In the genomic region with DNA sequence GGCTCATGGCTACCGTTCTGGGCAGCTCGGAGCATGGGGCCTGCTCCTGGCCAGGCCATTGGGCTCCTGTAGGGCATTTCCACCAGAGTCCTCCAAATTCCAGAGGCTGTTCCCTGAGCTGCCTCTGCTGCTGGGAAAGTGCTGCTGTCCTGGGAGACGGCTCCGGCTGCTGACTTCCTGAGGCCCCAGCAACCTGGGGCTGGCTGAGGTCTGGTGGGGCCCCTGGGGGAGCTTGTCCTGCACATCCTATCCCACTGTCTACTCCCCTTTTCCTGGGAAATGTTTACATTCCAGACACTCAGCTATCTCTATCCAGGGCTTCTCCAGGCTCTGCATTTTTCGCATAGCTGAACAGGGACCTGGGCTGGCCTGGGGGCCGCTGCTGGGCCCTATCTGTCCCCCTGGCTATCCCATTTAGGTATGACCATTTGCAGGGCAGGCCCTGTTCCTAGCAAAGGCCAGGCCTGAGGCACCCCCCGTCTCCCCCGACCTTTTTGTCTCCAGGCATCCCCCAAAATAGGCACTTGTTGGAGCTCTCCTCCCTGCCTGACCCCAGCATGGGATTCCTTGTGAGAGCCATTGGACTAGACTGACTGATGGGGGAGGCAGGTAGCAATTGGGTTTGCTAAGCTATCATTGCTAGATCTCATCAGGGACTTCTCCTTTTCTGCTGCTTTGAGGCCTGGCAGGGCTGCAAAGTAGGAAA, we compare ENCODE assay signal across 1 cellular context.
TF ChIP-seq lines count a peak whose summit lies in the region.

No MANE protein-coding gene starts in this region.

TF ChIP-seq in HepG2, 621 proteins besides CTCF, POLR2A, EP300 and RAD21 (continued from another document and continues in another):
- TF ChIP-seq, protein P1, sequence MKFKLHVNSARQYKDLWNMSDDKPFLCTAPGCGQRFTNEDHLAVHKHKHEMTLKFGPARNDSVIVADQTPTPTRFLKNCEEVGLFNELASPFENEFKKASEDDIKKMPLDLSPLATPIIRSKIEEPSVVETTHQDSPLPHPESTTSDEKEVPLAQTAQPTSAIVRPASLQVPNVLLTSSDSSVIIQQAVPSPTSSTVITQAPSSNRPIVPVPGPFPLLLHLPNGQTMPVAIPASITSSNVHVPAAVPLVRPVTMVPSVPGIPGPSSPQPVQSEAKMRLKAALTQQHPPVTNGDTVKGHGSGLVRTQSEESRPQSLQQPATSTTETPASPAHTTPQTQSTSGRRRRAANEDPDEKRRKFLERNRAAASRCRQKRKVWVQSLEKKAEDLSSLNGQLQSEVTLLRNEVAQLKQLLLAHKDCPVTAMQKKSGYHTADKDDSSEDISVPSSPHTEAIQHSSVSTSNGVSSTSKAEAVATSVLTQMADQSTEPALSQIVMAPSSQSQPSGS (CRISPR knock-in tag; IDR thresholded peaks at IDR 0.05), result peak; percentile 52; the same call in 1 of the 2 replicates
- TF ChIP-seq BCL6 (CRISPR knock-in tag; IDR thresholded peaks at IDR 0.05), result peak; percentile 97
- TF ChIP-seq, protein P2, sequence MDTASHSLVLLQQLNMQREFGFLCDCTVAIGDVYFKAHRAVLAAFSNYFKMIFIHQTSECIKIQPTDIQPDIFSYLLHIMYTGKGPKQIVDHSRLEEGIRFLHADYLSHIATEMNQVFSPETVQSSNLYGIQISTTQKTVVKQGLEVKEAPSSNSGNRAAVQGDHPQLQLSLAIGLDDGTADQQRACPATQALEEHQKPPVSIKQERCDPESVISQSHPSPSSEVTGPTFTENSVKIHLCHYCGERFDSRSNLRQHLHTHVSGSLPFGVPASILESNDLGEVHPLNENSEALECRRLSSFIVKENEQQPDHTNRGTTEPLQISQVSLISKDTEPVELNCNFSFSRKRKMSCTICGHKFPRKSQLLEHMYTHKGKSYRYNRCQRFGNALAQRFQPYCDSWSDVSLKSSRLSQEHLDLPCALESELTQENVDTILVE (CRISPR knock-in tag; IDR thresholded peaks at IDR 0.05), result no peak; the same call in 1 of the 2 replicates
- TF ChIP-seq, protein P3, sequence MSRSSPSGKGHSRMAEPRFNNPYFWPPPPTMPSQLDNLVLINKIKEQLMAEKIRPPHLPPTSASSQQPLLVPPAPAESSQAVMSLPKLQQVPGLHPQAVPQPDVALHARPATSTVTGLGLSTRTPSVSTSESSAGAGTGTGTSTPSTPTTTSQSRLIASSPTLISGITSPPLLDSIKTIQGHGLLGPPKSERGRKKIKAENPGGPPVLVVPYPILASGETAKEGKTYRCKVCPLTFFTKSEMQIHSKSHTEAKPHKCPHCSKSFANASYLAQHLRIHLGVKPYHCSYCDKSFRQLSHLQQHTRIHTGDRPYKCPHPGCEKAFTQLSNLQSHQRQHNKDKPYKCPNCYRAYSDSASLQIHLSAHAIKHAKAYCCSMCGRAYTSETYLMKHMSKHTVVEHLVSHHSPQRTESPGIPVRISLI (CRISPR knock-in tag; IDR thresholded peaks at IDR 0.05; ENCODE audit: borderline replicate concordance), result no peak
- no peak for TF ChIP-seq ZNF3 (CRISPR knock-in tag; IDR thresholded peaks at IDR 0.05)
- TF ChIP-seq, protein P4, sequence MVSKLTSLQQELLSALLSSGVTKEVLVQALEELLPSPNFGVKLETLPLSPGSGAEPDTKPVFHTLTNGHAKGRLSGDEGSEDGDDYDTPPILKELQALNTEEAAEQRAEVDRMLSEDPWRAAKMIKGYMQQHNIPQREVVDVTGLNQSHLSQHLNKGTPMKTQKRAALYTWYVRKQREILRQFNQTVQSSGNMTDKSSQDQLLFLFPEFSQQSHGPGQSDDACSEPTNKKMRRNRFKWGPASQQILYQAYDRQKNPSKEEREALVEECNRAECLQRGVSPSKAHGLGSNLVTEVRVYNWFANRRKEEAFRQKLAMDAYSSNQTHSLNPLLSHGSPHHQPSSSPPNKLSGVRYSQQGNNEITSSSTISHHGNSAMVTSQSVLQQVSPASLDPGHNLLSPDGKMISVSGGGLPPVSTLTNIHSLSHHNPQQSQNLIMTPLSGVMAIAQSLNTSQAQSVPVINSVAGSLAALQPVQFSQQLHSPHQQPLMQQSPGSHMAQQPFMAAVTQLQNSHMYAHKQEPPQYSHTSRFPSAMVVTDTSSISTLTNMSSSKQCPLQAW (CRISPR knock-in tag; IDR thresholded peaks at IDR 0.05), result peak; percentile 29; the same call in 1 of the 2 replicates
- TF ChIP-seq NFATC3 (CRISPR knock-in tag; IDR thresholded peaks at IDR 0.05), result no peak
- TF ChIP-seq, protein P5, sequence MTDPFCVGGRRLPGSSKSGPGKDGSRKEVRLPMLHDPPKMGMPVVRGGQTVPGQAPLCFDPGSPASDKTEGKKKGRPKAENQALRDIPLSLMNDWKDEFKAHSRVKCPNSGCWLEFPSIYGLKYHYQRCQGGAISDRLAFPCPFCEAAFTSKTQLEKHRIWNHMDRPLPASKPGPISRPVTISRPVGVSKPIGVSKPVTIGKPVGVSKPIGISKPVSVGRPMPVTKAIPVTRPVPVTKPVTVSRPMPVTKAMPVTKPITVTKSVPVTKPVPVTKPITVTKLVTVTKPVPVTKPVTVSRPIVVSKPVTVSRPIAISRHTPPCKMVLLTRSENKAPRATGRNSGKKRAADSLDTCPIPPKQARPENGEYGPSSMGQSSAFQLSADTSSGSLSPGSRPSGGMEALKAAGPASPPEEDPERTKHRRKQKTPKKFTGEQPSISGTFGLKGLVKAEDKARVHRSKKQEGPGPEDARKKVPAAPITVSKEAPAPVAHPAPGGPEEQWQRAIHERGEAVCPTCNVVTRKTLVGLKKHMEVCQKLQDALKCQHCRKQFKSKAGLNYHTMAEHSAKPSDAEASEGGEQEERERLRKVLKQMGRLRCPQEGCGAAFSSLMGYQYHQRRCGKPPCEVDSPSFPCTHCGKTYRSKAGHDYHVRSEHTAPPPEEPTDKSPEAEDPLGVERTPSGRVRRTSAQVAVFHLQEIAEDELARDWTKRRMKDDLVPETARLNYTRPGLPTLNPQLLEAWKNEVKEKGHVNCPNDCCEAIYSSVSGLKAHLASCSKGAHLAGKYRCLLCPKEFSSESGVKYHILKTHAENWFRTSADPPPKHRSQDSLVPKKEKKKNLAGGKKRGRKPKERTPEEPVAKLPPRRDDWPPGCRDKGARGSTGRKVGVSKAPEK (CRISPR knock-in tag; IDR thresholded peaks at IDR 0.05; ENCODE audit: borderline replicate concordance), result no peak
- no peak for TF ChIP-seq ZNF230 (CRISPR knock-in tag; IDR thresholded peaks at IDR 0.05)
- TF ChIP-seq ZNF326 (CRISPR knock-in tag; IDR thresholded peaks at IDR 0.05; ENCODE audit: borderline replicate concordance), result no peak
- no peak for TF ChIP-seq SCMH1 (CRISPR knock-in tag; IDR thresholded peaks at IDR 0.05; ENCODE audit: borderline replicate concordance)
- TF ChIP-seq ZNF557 (CRISPR knock-in tag; IDR thresholded peaks at IDR 0.05), result no peak
- peak in 1 of 2 experiments; percentile 40; a peak in 2 of 4 replicates for TF ChIP-seq KLF16 (CRISPR knock-in tag; IDR thresholded peaks at IDR 0.05)
- TF ChIP-seq, protein P6, sequence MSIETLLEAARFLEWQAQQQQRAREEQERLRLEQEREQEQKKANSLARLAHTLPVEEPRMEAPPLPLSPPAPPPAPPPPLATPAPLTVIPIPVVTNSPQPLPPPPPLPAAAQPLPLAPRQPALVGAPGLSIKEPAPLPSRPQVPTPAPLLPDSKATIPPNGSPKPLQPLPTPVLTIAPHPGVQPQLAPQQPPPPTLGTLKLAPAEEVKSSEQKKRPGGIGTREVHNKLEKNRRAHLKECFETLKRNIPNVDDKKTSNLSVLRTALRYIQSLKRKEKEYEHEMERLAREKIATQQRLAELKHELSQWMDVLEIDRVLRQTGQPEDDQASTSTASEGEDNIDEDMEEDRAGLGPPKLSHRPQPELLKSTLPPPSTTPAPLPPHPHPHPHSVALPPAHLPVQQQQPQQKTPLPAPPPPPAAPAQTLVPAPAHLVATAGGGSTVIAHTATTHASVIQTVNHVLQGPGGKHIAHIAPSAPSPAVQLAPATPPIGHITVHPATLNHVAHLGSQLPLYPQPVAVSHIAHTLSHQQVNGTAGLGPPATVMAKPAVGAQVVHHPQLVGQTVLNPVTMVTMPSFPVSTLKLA (IDR thresholded peaks at IDR 0.05), result no peak
- TF ChIP-seq ZNF329 (CRISPR knock-in tag; IDR thresholded peaks at IDR 0.05; ENCODE audit: low read depth), result no peak
- TF ChIP-seq DMAP1 (CRISPR knock-in tag; IDR thresholded peaks at IDR 0.05), result peak; percentile 38; the same call in 1 of the 2 replicates
- no peak for TF ChIP-seq FOSL1 (CRISPR knock-in tag; IDR thresholded peaks at IDR 0.05; ENCODE audit: borderline replicate concordance)
- TF ChIP-seq ZNF547 (CRISPR knock-in tag; IDR thresholded peaks at IDR 0.05), result no peak
- no peak for TF ChIP-seq REXO4 (CRISPR knock-in tag; IDR thresholded peaks at IDR 0.05; ENCODE audit: borderline replicate concordance)
- no peak for TF ChIP-seq ZNF674 (CRISPR knock-in tag; IDR thresholded peaks at IDR 0.05; ENCODE audit: low read depth)
- TF ChIP-seq SRSF1 (optimal IDR thresholded peaks at IDR 0.05; ENCODE audit: low read depth, low read length), result no peak
- TF ChIP-seq ZNF253 (CRISPR knock-in tag; IDR thresholded peaks at IDR 0.05; ENCODE audit: borderline replicate concordance), result no peak
- TF ChIP-seq SMARCE1 (IDR thresholded peaks at IDR 0.05; ENCODE audit: borderline replicate concordance), result no peak
- peak; percentile 75; the same call in 1 of the 2 replicates for TF ChIP-seq MED1 (CRISPR knock-in tag; IDR thresholded peaks at IDR 0.05)
- peak; percentile 89 for TF ChIP-seq RXRA (CRISPR knock-in tag; IDR thresholded peaks at IDR 0.05)
- no peak for TF ChIP-seq CBX2 (IDR thresholded peaks at IDR 0.05; ENCODE audit: low read depth, low read length)
- no peak for TF ChIP-seq CBX2 (CRISPR knock-in tag; IDR thresholded peaks at IDR 0.05; ENCODE audit: low read depth)
- TF ChIP-seq ZNF143 (CRISPR knock-in tag; IDR thresholded peaks at IDR 0.05), result no peak
- TF ChIP-seq, protein P7, sequence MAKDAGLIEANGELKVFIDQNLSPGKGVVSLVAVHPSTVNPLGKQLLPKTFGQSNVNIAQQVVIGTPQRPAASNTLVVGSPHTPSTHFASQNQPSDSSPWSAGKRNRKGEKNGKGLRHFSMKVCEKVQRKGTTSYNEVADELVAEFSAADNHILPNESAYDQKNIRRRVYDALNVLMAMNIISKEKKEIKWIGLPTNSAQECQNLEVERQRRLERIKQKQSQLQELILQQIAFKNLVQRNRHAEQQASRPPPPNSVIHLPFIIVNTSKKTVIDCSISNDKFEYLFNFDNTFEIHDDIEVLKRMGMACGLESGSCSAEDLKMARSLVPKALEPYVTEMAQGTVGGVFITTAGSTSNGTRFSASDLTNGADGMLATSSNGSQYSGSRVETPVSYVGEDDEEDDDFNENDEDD (CRISPR knock-in tag; IDR thresholded peaks at IDR 0.05; ENCODE audit: borderline replicate concordance), result no peak
- TF ChIP-seq, protein P8, sequence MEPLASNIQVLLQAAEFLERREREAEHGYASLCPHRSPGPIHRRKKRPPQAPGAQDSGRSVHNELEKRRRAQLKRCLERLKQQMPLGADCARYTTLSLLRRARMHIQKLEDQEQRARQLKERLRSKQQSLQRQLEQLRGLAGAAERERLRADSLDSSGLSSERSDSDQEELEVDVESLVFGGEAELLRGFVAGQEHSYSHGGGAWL (CRISPR knock-in tag; IDR thresholded peaks at IDR 0.05), result 0 out of 2 replicates have a peak, but pooled peaks have one; percentile 51
- TF ChIP-seq, protein P9, sequence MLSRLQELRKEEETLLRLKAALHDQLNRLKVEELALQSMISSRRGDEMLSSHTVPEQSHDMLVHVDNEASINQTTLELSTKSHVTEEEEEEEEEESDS (CRISPR knock-in tag; IDR thresholded peaks at IDR 0.05; ENCODE audit: borderline replicate concordance), result no peak
- TF ChIP-seq NONO (IDR thresholded peaks at IDR 0.05), result no peak
- TF ChIP-seq NONO (CRISPR knock-in tag; conservative IDR thresholded peaks at IDR 0.05), result no peak
- no peak for TF ChIP-seq ELF4 (CRISPR knock-in tag; IDR thresholded peaks at IDR 0.05; ENCODE audit: borderline replicate concordance)
- TF ChIP-seq, protein P10, sequence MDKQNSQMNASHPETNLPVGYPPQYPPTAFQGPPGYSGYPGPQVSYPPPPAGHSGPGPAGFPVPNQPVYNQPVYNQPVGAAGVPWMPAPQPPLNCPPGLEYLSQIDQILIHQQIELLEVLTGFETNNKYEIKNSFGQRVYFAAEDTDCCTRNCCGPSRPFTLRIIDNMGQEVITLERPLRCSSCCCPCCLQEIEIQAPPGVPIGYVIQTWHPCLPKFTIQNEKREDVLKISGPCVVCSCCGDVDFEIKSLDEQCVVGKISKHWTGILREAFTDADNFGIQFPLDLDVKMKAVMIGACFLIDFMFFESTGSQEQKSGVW (CRISPR knock-in tag; IDR thresholded peaks at IDR 0.05; ENCODE audit: borderline replicate concordance), result no peak
- no peak for TF ChIP-seq GABPA (IDR thresholded peaks at IDR 0.05; ENCODE audit: low read depth, low read length)
- peak; percentile 4; the same call in 1 of the 2 replicates for TF ChIP-seq GABPA (CRISPR knock-in tag; IDR thresholded peaks at IDR 0.05; ENCODE audit: low read depth)
- no peak for TF ChIP-seq ZNF678 (CRISPR knock-in tag; IDR thresholded peaks at IDR 0.05)
- TF ChIP-seq KLF15 (CRISPR knock-in tag; IDR thresholded peaks at IDR 0.05; ENCODE audit: borderline replicate concordance), result no peak
- TF ChIP-seq FOSL2 (CRISPR knock-in tag; IDR thresholded peaks at IDR 0.05), result peak; percentile 52
- TF ChIP-seq CC2D1A (CRISPR knock-in tag; IDR thresholded peaks at IDR 0.05), result no peak
- TF ChIP-seq ZNF782 (CRISPR knock-in tag; IDR thresholded peaks at IDR 0.05; ENCODE audit: borderline replicate concordance), result no peak
- no peak for TF ChIP-seq CENPX (CRISPR knock-in tag; IDR thresholded peaks at IDR 0.05)
- TF ChIP-seq CCAR2 (optimal IDR thresholded peaks at IDR 0.05; ENCODE audit: low read depth, low read length), result no peak
- TF ChIP-seq, protein P11, sequence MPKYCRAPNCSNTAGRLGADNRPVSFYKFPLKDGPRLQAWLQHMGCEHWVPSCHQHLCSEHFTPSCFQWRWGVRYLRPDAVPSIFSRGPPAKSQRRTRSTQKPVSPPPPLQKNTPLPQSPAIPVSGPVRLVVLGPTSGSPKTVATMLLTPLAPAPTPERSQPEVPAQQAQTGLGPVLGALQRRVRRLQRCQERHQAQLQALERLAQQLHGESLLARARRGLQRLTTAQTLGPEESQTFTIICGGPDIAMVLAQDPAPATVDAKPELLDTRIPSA (CRISPR knock-in tag; IDR thresholded peaks at IDR 0.05; ENCODE audit: borderline replicate concordance), result no peak
- no peak for TF ChIP-seq NFE2 (CRISPR knock-in tag; IDR thresholded peaks at IDR 0.05)
- no peak for TF ChIP-seq ZNF83 (CRISPR knock-in tag; IDR thresholded peaks at IDR 0.05; ENCODE audit: borderline replicate concordance)
- no peak for TF ChIP-seq HES4 (CRISPR knock-in tag; IDR thresholded peaks at IDR 0.05; ENCODE audit: borderline replicate concordance)
- no peak for TF ChIP-seq SNAI1 (CRISPR knock-in tag; IDR thresholded peaks at IDR 0.05; ENCODE audit: borderline replicate concordance)
- TF ChIP-seq SMAD9 (CRISPR knock-in tag; IDR thresholded peaks at IDR 0.05), result no peak
- TF ChIP-seq SMARCC2 (IDR thresholded peaks at IDR 0.05), result no peak
- no peak for TF ChIP-seq MAFG (CRISPR knock-in tag; IDR thresholded peaks at IDR 0.05)
- TF ChIP-seq ADNP (CRISPR knock-in tag; IDR thresholded peaks at IDR 0.05), result no peak
- TF ChIP-seq, protein P12, sequence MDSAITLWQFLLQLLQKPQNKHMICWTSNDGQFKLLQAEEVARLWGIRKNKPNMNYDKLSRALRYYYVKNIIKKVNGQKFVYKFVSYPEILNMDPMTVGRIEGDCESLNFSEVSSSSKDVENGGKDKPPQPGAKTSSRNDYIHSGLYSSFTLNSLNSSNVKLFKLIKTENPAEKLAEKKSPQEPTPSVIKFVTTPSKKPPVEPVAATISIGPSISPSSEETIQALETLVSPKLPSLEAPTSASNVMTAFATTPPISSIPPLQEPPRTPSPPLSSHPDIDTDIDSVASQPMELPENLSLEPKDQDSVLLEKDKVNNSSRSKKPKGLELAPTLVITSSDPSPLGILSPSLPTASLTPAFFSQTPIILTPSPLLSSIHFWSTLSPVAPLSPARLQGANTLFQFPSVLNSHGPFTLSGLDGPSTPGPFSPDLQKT (CRISPR knock-in tag; IDR thresholded peaks at IDR 0.05; ENCODE audit: borderline replicate concordance), result no peak
